In the genomic region with DNA sequence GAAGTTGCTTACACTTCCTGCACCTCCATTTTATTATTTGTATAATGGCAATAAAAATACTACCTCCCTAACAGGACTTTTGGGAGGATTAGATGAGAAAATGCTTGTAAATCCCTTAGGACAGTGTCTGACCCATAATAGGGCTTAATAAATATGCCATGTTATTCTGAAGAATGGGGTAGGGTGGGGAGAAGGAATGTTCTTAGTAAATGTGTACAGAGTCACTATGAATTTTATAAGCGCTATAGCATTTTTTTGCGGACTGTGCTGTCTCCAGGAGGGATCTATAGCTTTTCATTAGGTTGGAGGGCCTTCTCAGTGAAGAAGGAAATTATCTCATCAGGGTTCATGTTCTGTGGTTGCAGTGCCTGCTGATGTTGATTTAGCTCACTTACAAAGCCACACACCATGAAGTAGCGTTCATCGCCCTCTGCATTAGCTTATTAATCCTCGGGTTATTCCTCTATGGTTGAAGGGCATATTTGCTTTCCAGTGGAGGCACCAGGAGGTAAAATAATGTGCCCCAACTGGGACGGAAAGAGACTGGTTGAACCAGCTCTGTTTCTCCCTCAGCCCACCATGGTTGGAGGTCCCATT, we compare ENCODE assay signal across 21 cellular contexts.
DNase-seq lines count a peak whose midpoint lies in the region; ATAC-seq, FAIRE-seq and TF ChIP-seq lines count a peak whose summit lies in the region.
"Had no signal": no experiment of that assay in that cellular context is flagged by ENCODE, and none has a peak within 500 bp of the region (broad histone marks: within the 10 kb centered on the region; RNA-seq: fewer than 3 reads in every experiment).

No MANE protein-coding gene starts in this region.

- no peak for ATAC-seq in GM18909 (IDR thresholded peaks at IDR 0.05; ENCODE audit: poor library complexity, unreplicated experiment)
- ATAC-seq: WTC11 had no signal

- FAIRE-seq in GM12892 (lab: Jason Lieb, UNC) (no peak), H54 (lab: Jason Lieb, UNC) (no peak)

- TF ChIP-seq POLR2A in GM12892 (IDR thresholded peaks at IDR 0.05; ENCODE audit: low read depth, low read length), result no peak
- TF ChIP-seq POLR2A in H54 (IDR thresholded peaks at IDR 0.05; ENCODE audit: low read depth, low read length), result no peak

- DNase-seq in DMS153 (lab: John Stamatoyannopoulos, UW), result peak; percentile 79
- peak; percentile 63 to 88 (median 66) for DNase-seq in NCI-H1417 (lab: John Stamatoyannopoulos, UW)
- peak; percentile 98 for DNase-seq in NCI-H748 (lab: John Stamatoyannopoulos, UW; ENCODE audit: unreplicated experiment)
- DNase-seq in glomerular visceral epithelial cell (ENCODE audit: extremely low spot score), result peak; percentile 13
- DNase-seq in germinal center (ENCODE audit: low spot score), result no peak
- DNase-seq in GM12892 (ENCODE audit: insufficient read length), result no peak
- DNase-seq in H54 (ENCODE audit: insufficient read length, low spot score), result no peak
- DNase-seq: activated CD4-positive, alpha-beta memory T cell treated with anti-CD3 and anti-CD28 coated beads, Interleukin-2, amount 10 ng/mL, durations not matched to agents 7 days and 5 days; activated naive CD4-positive, alpha-beta T cell treated with anti-CD3 and anti-CD28 coated beads for 36 hours; activated T-cell treated with anti-CD3 and anti-CD28 coated beads, Interleukin-2, amount 50 U/mL, for 1 hour; anterior cingulate cortex; C1 segment of cervical spinal cord; DND-41; heart right ventricle; NCI-H1105; PC-9; SIG-M5; spleen; uterus had no signal

Comparison
In these comparisons a context has a peak if more than half of its experiments do, and no peak if none do; other contexts are left out.
1. DNase-seq: peak in DMS153 (single experiment), NCI-H1417 (3 of 3), NCI-H748 (single experiment) and glomerular visceral epithelial cell (single experiment); none in germinal center (single experiment), GM12892 (single experiment) and H54 (single experiment).